ENCODE assay signal across 13 cellular contexts in genomic region chr5:169652057-169652456, GRCh38. TPM values are rescaled to one million over a fixed set of nuclear protein-coding genes. Genes with fewer than 3 reads are reported as not detected.
A peak's percentile ranks its signal among the peaks of the same experiment; 100 is the strongest.
DNase-seq lines count a peak whose midpoint lies in the region; ATAC-seq and TF ChIP-seq lines count a peak whose summit lies in the region.
"Had no signal": no experiment of that assay in that cellular context is flagged by ENCODE, and none has a peak within 500 bp of the region (broad histone marks: within the 10 kb centered on the region; RNA-seq: fewer than 3 reads in every experiment).

No MANE protein-coding gene starts in this region.

- peak overlapping the region; percentile 65 for H3K27ac Mint-ChIP-seq in T-helper 2 cell treated with Interferon-gamma antibody and Interleukin-4, amounts not matched to agents 5 μg/mL and 100 μg/mL, for 36 hours

- peaks cover 61% of the 10 kb centered on the region for H3K36me3 Mint-ChIP-seq in T-helper 2 cell treated with Interferon-gamma antibody and Interleukin-4, amounts not matched to agents 5 μg/mL and 100 μg/mL, for 36 hours (ENCODE audit: low read depth)

- peaks cover 87% of the 10 kb centered on the region for H3K4me1 Mint-ChIP-seq in T-helper 2 cell treated with Interferon-gamma antibody and Interleukin-4, amounts not matched to agents 5 μg/mL and 100 μg/mL, for 36 hours (ENCODE audit: low read depth)

- peaks cover 100% of the 10 kb centered on the region for H3K79me2 ChIP-seq in Karpas-422 (ENCODE audit: low read length)

- H3K36me3 ChIP-seq in Karpas-422 (ENCODE audit: insufficient read depth, low read length) (peaks cover 38% of the 10 kb centered on the region), body of pancreas (replicated peaks in 1 of 2; ENCODE audit: insufficient read depth in 1 of 2, low read depth in 2 of 2) (no peaks in the 10 kb centered on the region), neutrophil (peaks cover 61% of the 10 kb centered on the region)
- H3K36me3 ChIP-seq: ascending aorta, esophagus squamous epithelium had no signal

- no peak overlapping the region for H3K9ac ChIP-seq in Karpas-422 (ENCODE audit: low read length)

- H2AFZ ChIP-seq in Karpas-422 (ENCODE audit: low read length): no peak overlapping the region

- H4K20me1 ChIP-seq in Karpas-422 (ENCODE audit: insufficient read depth, low read depth, low read length): peaks cover 60% of the 10 kb centered on the region

- peak overlapping the region; percentile 7 for H3K4me3 Mint-ChIP-seq in T-helper 2 cell treated with Interferon-gamma antibody and Interleukin-4, amounts not matched to agents 5 μg/mL and 100 μg/mL, for 36 hours

- DNase-seq in T-helper 2 cell treated with Interferon-gamma antibody and Interleukin-4, amounts not matched to agents 5 μg/mL and 100 μg/mL, for 36 hours (ENCODE audit: low spot score): no peak
- DNase-seq in T-helper 2 cell (no peak), Karpas-422 (no peak), body of pancreas (peak; percentile 32 to 75 (median 56)), COLO668 (lab: John Stamatoyannopoulos, UW; ENCODE audit: unreplicated experiment) (no peak), kidney glomerular epithelial cell (lab: John Stamatoyannopoulos, UW) (no peak)
- DNase-seq: ACHN, esophagus squamous epithelium, mesendoderm had no signal

- H3K27me3 ChIP-seq in Karpas-422 (ENCODE audit: low read length) (no peaks in the 10 kb centered on the region), body of pancreas (no peaks in the 10 kb centered on the region), neutrophil (no peaks in the 10 kb centered on the region)
- H3K27me3 ChIP-seq: ascending aorta had no signal

- no peaks in the 10 kb centered on the region for H3K9me3 Mint-ChIP-seq in T-helper 2 cell treated with Interferon-gamma antibody and Interleukin-4, amounts not matched to agents 5 μg/mL and 100 μg/mL, for 36 hours

- H3K4me2 ChIP-seq in Karpas-422 (ENCODE audit: low read depth, low read length, poor library complexity, severe bottlenecking): no peak overlapping the region

- no peaks in the 10 kb centered on the region for H3K9me2 ChIP-seq in Karpas-422 (replicated peaks; ENCODE audit: insufficient read depth, low read length)

- TF ChIP-seq CTCF in body of pancreas (IDR thresholded peaks at IDR 0.05): no peak
- no peak for TF ChIP-seq CTCF in neutrophil (IDR thresholded peaks at IDR 0.05)

- H3K9me3 ChIP-seq in Karpas-422 (ENCODE audit: low read length) (no peaks in the 10 kb centered on the region), body of pancreas (no peaks in the 10 kb centered on the region), neutrophil (no peaks in the 10 kb centered on the region)
- H3K9me3 ChIP-seq: ascending aorta, esophagus squamous epithelium had no signal

- TF ChIP-seq POLR2A in body of pancreas (IDR thresholded peaks at IDR 0.05): no peak

- H3K27ac ChIP-seq in Karpas-422 (ENCODE audit: low read length): peak overlapping the region; percentile 66
- H3K27ac ChIP-seq in body of pancreas: no peak overlapping the region
- peak overlapping the region; percentile 57 for H3K27ac ChIP-seq in neutrophil
- H3K27ac ChIP-seq: ascending aorta, esophagus squamous epithelium had no signal

- 9 to 40% methylated on average over 1 of the region's 1 CpG for WGBS in body of pancreas, 2 donors

- H3K4me3 ChIP-seq in Karpas-422 (ENCODE audit: low read length): no peak overlapping the region
- H3K4me3 ChIP-seq in body of pancreas: no peak overlapping the region
- no peak overlapping the region for H3K4me3 ChIP-seq in neutrophil (ENCODE audit: low read depth in 1 of 2, low read length in 1 of 2)
- H3K4me3 ChIP-seq: ascending aorta, esophagus squamous epithelium had no signal

- intact Hi-C loops in body of pancreas (cut with DNase I): no loop called here

- no peak for ATAC-seq in body of pancreas
- no peak for ATAC-seq in activated CD4-positive, CD25-positive, alpha-beta regulatory T cell treated with anti-CD3 and anti-CD28 coated beads, Interleukin-2, amount 50 U/mL, for 24 hours

- H3K4me1 ChIP-seq in Karpas-422 (ENCODE audit: low read length) (peaks cover 52% of the 10 kb centered on the region), body of pancreas (no peaks in the 10 kb centered on the region), neutrophil (ENCODE audit: control insufficient read depth in 1 of 2, insufficient read depth in 1 of 2, low read depth in 1 of 2, low read length in 1 of 2) (peaks cover 48 to 59% of the 10 kb centered on the region in 2 experiments)
- H3K4me1 ChIP-seq: ascending aorta had no signal

- no peaks in the 10 kb centered on the region for H3K27me3 Mint-ChIP-seq in T-helper 2 cell treated with Interferon-gamma antibody and Interleukin-4, amounts not matched to agents 5 μg/mL and 100 μg/mL, for 36 hours (ENCODE audit: low read depth)

RNA-seq across cellular contexts. Expression of gene DOCK2, which starts 15.0 kb away (rescaled TPM):
- total RNA-seq in Karpas-422 (2014; rRNA removed; shearing (Covaris generic); ENCODE audit: low replicate concordance): 199 and 255 TPM in 2 replicates
- 1 to 10 TPM; 3.1 to 7.6 TPM for total RNA-seq in body of pancreas
- total RNA-seq: SK-MEL-5 had no signal

Comparison
In these comparisons a context has a peak if more than half of its experiments do, and no peak if none do; other contexts are left out.
1. DNase-seq: peak in body of pancreas (4 of 4); none in T-helper 2 cell treated with Interferon-gamma antibody and Interleukin-4, amounts not matched to agents 5 μg/mL and 100 μg/mL, for 36 hours (single experiment), T-helper 2 cell (0 of 5), Karpas-422 (single experiment), COLO668 (single experiment) and kidney glomerular epithelial cell (single experiment).
2. H3K27ac ChIP-seq: peak in Karpas-422 (single experiment) and neutrophil (single experiment); none in body of pancreas (0 of 4).
3. RNA of gene DOCK2, which starts 15.0 kb away (total RNA-seq): 199 to 255 TPM in Karpas-422; 3.1 to 7.6 TPM in body of pancreas; every median in the first group is over 10 times any median in the second.